8 cellular contexts compared by ENCODE assay signal in genomic region chr14:35878272-35879140, GRCh38. TPM values are rescaled to one million over a fixed set of nuclear protein-coding genes. Genes with fewer than 3 reads are reported as not detected.
DNase-seq lines count a peak whose midpoint lies in the region; ATAC-seq and TF ChIP-seq lines count a peak whose summit lies in the region.
"Had no signal": no experiment of that assay in that cellular context is flagged by ENCODE, and none has a peak within 500 bp of the region (broad histone marks: within the 10 kb centered on the region; RNA-seq: fewer than 3 reads in every experiment).

No MANE protein-coding gene starts in this region.

- peak; percentile 77 for DNase-seq in HFFc6
- peak; percentile 42 for DNase-seq in glomerular endothelial cell (ENCODE audit: extremely low read depth, low read depth, low spot score)
- peak; percentile 34 for DNase-seq in stomach
- DNase-seq in activated T-cell treated with anti-CD3 and anti-CD28 coated beads for 4 hours: no peak
- no peak for DNase-seq in progenitor cell of endocrine pancreas (ENCODE audit: low spot score, unreplicated experiment)
- DNase-seq in COLO668 (lab: John Stamatoyannopoulos, UW; ENCODE audit: unreplicated experiment): no peak

- H3K9me3 ChIP-seq in stomach: no peaks in the 10 kb centered on the region

- H3K27ac ChIP-seq in stomach: peak overlapping the region in 4 of 5 donors; percentile 46 to 81 (median 54)

- TF ChIP-seq POLR2A in stomach (IDR thresholded peaks at IDR 0.05): no peak

- H3K4me3 ChIP-seq in stomach: no peak overlapping the region

- H3K27me3 ChIP-seq in stomach: no peaks in the 10 kb centered on the region

- ATAC-seq in SK-N-SH treated with all-trans-retinoic acid at 6 μM for 48 hours: peak; percentile 97

- H3K27me3 Mint-ChIP-seq in HFFc6 (ENCODE audit: insufficient read depth) (no peaks in the 10 kb centered on the region), progenitor cell of endocrine pancreas (no peaks in the 10 kb centered on the region)

- TF ChIP-seq CTCF in HFFc6 (IDR thresholded peaks at IDR 0.05) (no peak), stomach (IDR thresholded peaks at IDR 0.05) (no peak), progenitor cell of endocrine pancreas (IDR thresholded peaks at IDR 0.05; ENCODE audit: unreplicated experiment) (no peak)

- H3K36me3 ChIP-seq in stomach: no peaks in the 10 kb centered on the region

- WGBS in stomach, 5 donors: 18 to 46% (median 38%) methylated on average over 9 of the region's 9 CpGs

- H3K27ac Mint-ChIP-seq in HFFc6: peak overlapping the region; percentile 70
- H3K27ac Mint-ChIP-seq in progenitor cell of endocrine pancreas: no peak overlapping the region
- H3K27ac Mint-ChIP-seq: activated T-helper 1 cell treated with anti-CD3 and anti-CD28 coated beads, Interleukin-12 subunit alpha, Interleukin-12 subunit beta, Interleukin-2, Interleukin-4 antibody, amounts not matched to agents 30 ng/mL and 10 ng/mL and 1 ng/mL, durations not matched to agents 14 hours and 24 hours and 36 hours had no signal

- intact Hi-C loops in stomach (cut with DNase I; ENCODE audit: low total_unique reads): no loop called here

- peaks cover 13 to 25% (median 20%) of the 10 kb centered on the region in 4 donors for H3K4me1 ChIP-seq in stomach

- H3K9me3 Mint-ChIP-seq in HFFc6 (no peaks in the 10 kb centered on the region), progenitor cell of endocrine pancreas (ENCODE audit: low read depth) (no peaks in the 10 kb centered on the region)
- H3K9me3 Mint-ChIP-seq: activated T-helper 1 cell treated with anti-CD3 and anti-CD28 coated beads, Interleukin-12 subunit alpha, Interleukin-12 subunit beta, Interleukin-2, Interleukin-4 antibody, amounts not matched to agents 30 ng/mL and 10 ng/mL and 1 ng/mL, durations not matched to agents 14 hours and 24 hours and 36 hours had no signal

- no peak for TF ChIP-seq EP300 in stomach (IDR thresholded peaks at IDR 0.05)

- H3K36me3 Mint-ChIP-seq in HFFc6 (ENCODE audit: low read depth) (no peaks in the 10 kb centered on the region), progenitor cell of endocrine pancreas (ENCODE audit: insufficient read depth) (peaks cover 2% of the 10 kb centered on the region)

- peak overlapping the region; percentile 64 for H3K4me3 Mint-ChIP-seq in HFFc6
- no peak overlapping the region for H3K4me3 Mint-ChIP-seq in progenitor cell of endocrine pancreas (ENCODE audit: low read depth)
- H3K4me3 Mint-ChIP-seq: activated T-helper 1 cell treated with anti-CD3 and anti-CD28 coated beads, Interleukin-12 subunit alpha, Interleukin-12 subunit beta, Interleukin-2, Interleukin-4 antibody, amounts not matched to agents 30 ng/mL and 10 ng/mL and 1 ng/mL, durations not matched to agents 14 hours and 24 hours and 36 hours had no signal

- peaks cover 27% of the 10 kb centered on the region for H3K4me1 Mint-ChIP-seq in HFFc6 (ENCODE audit: low read depth)
- H3K4me1 Mint-ChIP-seq in progenitor cell of endocrine pancreas (ENCODE audit: low read depth): peaks cover 2% of the 10 kb centered on the region

TF ChIP-seq in SK-N-SH treated with all-trans-retinoic acid at 6 μM for 48 hours, 23 proteins besides CTCF, POLR2A, EP300 and RAD21:
- TF ChIP-seq ISL1 (CRISPR knock-in tag; IDR thresholded peaks at IDR 0.05): 0 out of 2 replicates have a peak, but pooled peaks have one; percentile 18
- TF ChIP-seq CSDC2 (CRISPR knock-in tag; IDR thresholded peaks at IDR 0.05): no peak

RNA-seq across cellular contexts. Expression of gene BRMS1L, which starts 52.4 kb away (rescaled TPM):
- 10 to 100 TPM in 1 of 6 experiments, 1 to 10 TPM in 5; 7.1 to 10.1 (median 8.4) TPM for total RNA-seq in HFFc6 (2021; fragmentation: NEBNext Ultra II Directional; extraction: Animal tissue kit (Norgen Biotek cat#: 25700))
- total RNA-seq in glomerular endothelial cell: 4.8 and 5.3 TPM in 2 replicates
- total RNA-seq in stomach: 1 to 10 TPM in 4 of 5 donors, not detected in 1; 1.4 to 9.7 (median 5.5) TPM
- polyA plus RNA-seq in stomach: 1 to 10 TPM; 4.4 to 7.8 (median 7.0) TPM
- total RNA-seq in progenitor cell of endocrine pancreas: 11.6 and 13.1 TPM in 2 replicates

Comparison
In these comparisons a context has a peak if more than half of its experiments do, and no peak if none do; other contexts are left out.
1. DNase-seq: peak in HFFc6 (single experiment), glomerular endothelial cell (single experiment) and stomach (single experiment); none in activated T-cell treated with anti-CD3 and anti-CD28 coated beads for 4 hours (single experiment), progenitor cell of endocrine pancreas (single experiment) and COLO668 (single experiment).